In genomic region chr4:74675673-74676279, GRCh38 we compare ENCODE assay signal across 8 cellular contexts.
DNase-seq lines count a peak whose midpoint lies in the region; ATAC-seq, FAIRE-seq and TF ChIP-seq lines count a peak whose summit lies in the region.

No MANE protein-coding gene starts in this region.

- in situ Hi-C loops in astrocyte of the spinal cord (cut with HindIII; ENCODE audit: low sequenced_read_pairs): no loop called here

- peak; percentile 96 for FAIRE-seq in islet of Langerhans (lab: Jason Lieb, UNC)

- peak; percentile 86 for ATAC-seq in HG02798 (IDR thresholded peaks at IDR 0.05; ENCODE audit: poor library complexity, unreplicated experiment)
- ATAC-seq in HG03045 (IDR thresholded peaks at IDR 0.05; ENCODE audit: unreplicated experiment): no peak

- TF ChIP-seq CTCF in GM12872 (IDR thresholded peaks at IDR 0.05; ENCODE audit: insufficient read depth, low read depth, low read length) (peak; percentile 71), astrocyte of the spinal cord (IDR thresholded peaks at IDR 0.05; ENCODE audit: low read depth, low read length) (peak; percentile 80), uterus (IDR thresholded peaks at IDR 0.05) (peak; percentile 48 to 64 (median 52))

- TF ChIP-seq POLR2A in uterus (IDR thresholded peaks at IDR 0.05): no peak

- no peaks in the 10 kb centered on the region for H3K4me1 ChIP-seq in uterus

- no peak overlapping the region for H3K27ac ChIP-seq in uterus

- H3K27me3 ChIP-seq in uterus: no peaks in the 10 kb centered on the region

- no peaks in the 10 kb centered on the region for H3K9me3 ChIP-seq in uterus

- intact Hi-C loops in uterus (cut with DNase I; ENCODE audit: low total_unique reads): no loop called here

- H3K4me3 ChIP-seq in astrocyte of the spinal cord (ENCODE audit: low read depth, low read length) (no peak overlapping the region), uterus (no peak overlapping the region)

- no peaks in the 10 kb centered on the region for H3K36me3 ChIP-seq in uterus

- DNase-seq in AG08396 (ENCODE audit: low spot score) (peak; percentile 50), NCI-H446 (lab: John Stamatoyannopoulos, UW) (peak; percentile 40 to 74), astrocyte of the spinal cord (ENCODE audit: low read depth, low spot score) (peak; percentile 73), uterus (no peak)

Comparison
In these comparisons a context has a peak if more than half of its experiments do, and no peak if none do; other contexts are left out.
1. DNase-seq: peak in AG08396 (single experiment), NCI-H446 (2 of 2) and astrocyte of the spinal cord (single experiment); none in uterus (0 of 2).
2. Peak in every context shown above with its lines, with median percentiles within 50 percentile points of each other: CTCF ChIP-seq.